20 cellular contexts compared by ENCODE assay signal in genomic region chr17:6901086-6901485, GRCh38.
"Had no signal": no experiment of that assay in that cellular context is flagged by ENCODE, and none has a peak within 500 bp of the region (broad histone marks: within the 10 kb centered on the region; RNA-seq: fewer than 3 reads in every experiment).

No MANE protein-coding gene starts in this region.

- H3K27ac ChIP-seq: left ventricle myocardium inferior, pancreas, prostate gland, sigmoid colon, spleen, tibial nerve, upper lobe of left lung, vagina had no signal

- H3K4me3 ChIP-seq: left ventricle myocardium inferior, lung, pancreas, prostate gland, sigmoid colon, spleen, tibial nerve, upper lobe of left lung, vagina had no signal

- ATAC-seq: naive thymus-derived CD4-positive, alpha-beta T cell; natural killer cell treated with Interleukin-12 subunit alpha and Interleukin-12 subunit beta and Interleukin-15 and Interleukin-18, amount 100 ng/mL, for 72 hours; pancreas; right cardiac atrium; stimulated activated effector memory CD8-positive, alpha-beta T cell treated with anti-CD3 and anti-CD28 coated beads, Interleukin-12 subunit alpha, Interleukin-12 subunit beta, amount 100 ng/mL, for 72 hours had no signal

- H3K9me3 ChIP-seq: left ventricle myocardium inferior, pancreas, prostate gland, sigmoid colon, spleen, tibial nerve, upper lobe of left lung, vagina had no signal

- DNase-seq: islet precursor cell; left ventricle myocardium inferior; mesendoderm; naive thymus-derived CD4-positive, alpha-beta T cell; pancreas; posterior cingulate gyrus; retina; right cardiac atrium; sigmoid colon; small intestine; spleen; stimulated activated CD4-positive, alpha-beta T cell treated with anti-CD3 and anti-CD28 coated beads, Interleukin-4, amount 100 ng/mL, for 24 hours; stimulated activated naive CD4-positive, alpha-beta T cell; upper lobe of left lung had no signal

- H3K36me3 ChIP-seq: left ventricle myocardium inferior, pancreas, prostate gland, sigmoid colon, tibial nerve, upper lobe of left lung, vagina had no signal

- H3K4me1 ChIP-seq: left ventricle myocardium inferior, pancreas, prostate gland, sigmoid colon, spleen, upper lobe of left lung, vagina had no signal
